ENCODE assay signal across 7 cellular contexts in the genomic region with DNA sequence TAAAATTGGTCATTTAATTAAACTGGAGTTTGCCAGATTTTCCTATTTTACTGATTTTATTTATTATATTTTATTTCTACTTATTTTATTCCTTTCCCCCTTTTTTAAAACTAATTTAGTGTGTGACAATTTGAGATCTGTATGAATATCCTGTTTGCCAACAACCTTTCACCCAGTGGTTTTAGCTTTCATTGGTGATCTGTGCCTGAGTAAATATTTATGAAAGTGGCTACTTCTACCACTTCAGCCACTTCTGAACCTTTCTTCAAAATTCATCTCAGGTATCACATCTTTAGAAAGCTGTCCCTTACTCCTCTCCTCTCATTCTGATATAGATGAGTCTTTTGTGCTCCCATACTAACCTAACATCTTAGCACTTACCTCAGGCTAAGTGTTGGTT. TPM values are rescaled to one million over a fixed set of nuclear protein-coding genes. Genes with fewer than 3 reads are reported as not detected.
"Had no signal": no experiment of that assay in that cellular context is flagged by ENCODE, and none has a peak within 500 bp of the region (broad histone marks: within the 10 kb centered on the region; RNA-seq: fewer than 3 reads in every experiment).

No MANE protein-coding gene starts in this region.

RNA-seq across cellular contexts. Expression of a gene that starts 18.3 kb away (rescaled TPM):
- total RNA-seq: activated naive CD4-positive, alpha-beta T cell treated with anti-CD3 and anti-CD28 coated beads for 36 hours; adrenal gland; astrocyte; bronchial epithelial cell; cardiac septum had no signal
- polyA plus RNA-seq: aorta, cardiac muscle cell had no signal
